13 cellular contexts compared by ENCODE assay signal in the genomic region with DNA sequence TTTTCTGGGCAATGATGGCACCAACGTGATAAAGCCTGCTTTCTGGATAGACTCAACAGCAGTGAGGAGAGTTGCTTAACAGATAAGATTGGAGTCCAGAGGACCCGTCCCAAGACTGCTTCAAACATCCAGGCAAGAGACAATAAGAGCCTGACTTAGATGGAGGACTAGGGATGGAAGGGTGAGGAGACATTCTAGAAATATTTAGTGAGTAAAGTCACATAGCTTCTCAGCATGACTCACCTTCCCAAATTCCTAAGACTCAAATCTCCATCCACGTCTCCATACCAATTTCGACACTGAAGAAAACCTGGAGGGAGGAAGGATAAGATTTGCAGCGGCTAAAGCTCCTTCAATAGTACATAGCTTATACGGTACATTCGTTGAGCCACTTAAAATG.
DNase-seq lines count a peak whose midpoint lies in the region; TF ChIP-seq lines count a peak whose summit lies in the region.
"Had no signal": no experiment of that assay in that cellular context is flagged by ENCODE, and none has a peak within 500 bp of the region (broad histone marks: within the 10 kb centered on the region; RNA-seq: fewer than 3 reads in every experiment).

No MANE protein-coding gene starts in this region.

- H3K9me3 ChIP-seq in muscle layer of duodenum (ENCODE audit: control insufficient read depth in 1 of 2, low read length in 2 of 2) (no peaks in the 10 kb centered on the region), left ventricle myocardium inferior (replicated peaks) (no peaks in the 10 kb centered on the region), SJCRH30 (replicated peaks) (no peaks in the 10 kb centered on the region)
- H3K9me3 ChIP-seq: adrenal gland, stomach had no signal

- H3K27ac ChIP-seq in muscle layer of duodenum (ENCODE audit: low read length): peak overlapping the region; percentile 13
- H3K27ac ChIP-seq in left ventricle myocardium inferior (replicated peaks): no peak overlapping the region
- H3K27ac ChIP-seq in SJCRH30: no peak overlapping the region
- H3K27ac ChIP-seq: KMS-11 had no signal

- peaks cover 15 to 23% of the 10 kb centered on the region in 2 donors for H3K4me1 ChIP-seq in muscle layer of duodenum (ENCODE audit: control insufficient read depth in 1 of 2, insufficient read depth in 2 of 2, low read length in 2 of 2)
- H3K4me1 ChIP-seq in left ventricle myocardium inferior: peaks cover 30% of the 10 kb centered on the region
- peaks cover 10% of the 10 kb centered on the region for H3K4me1 ChIP-seq in SJCRH30

- H3K4me3 ChIP-seq in AG10803 (ENCODE audit: low read length): no peak overlapping the region
- H3K4me3 ChIP-seq in muscle layer of duodenum (ENCODE audit: low read depth in 1 of 2, low read length in 2 of 2): no peak overlapping the region
- H3K4me3 ChIP-seq in left ventricle myocardium inferior: no peak overlapping the region
- no peak overlapping the region for H3K4me3 ChIP-seq in SJCRH30
- H3K4me3 ChIP-seq: adrenal gland, stomach had no signal

- no peaks in the 10 kb centered on the region for H3K36me3 Mint-ChIP-seq in dendritic cell treated with granulocyte-macrophage colony-stimulating factor and Interleukin-4, amounts not matched to agents 40 ng/mL and 50 ng/mL, for 4 days (ENCODE audit: low read depth)

- peak; percentile 98 for DNase-seq in AG10803 (ENCODE audit: low read depth)
- DNase-seq in NCI-H226: peak; percentile 91
- no peak for DNase-seq in left ventricle myocardium inferior
- no peak for DNase-seq in NCI-H1105 (lab: John Stamatoyannopoulos, UW)
- no peak for DNase-seq in foreskin melanocyte
- no peak for DNase-seq in SJCRH30
- DNase-seq: activated CD8-positive, alpha-beta T cell treated with anti-CD3 and anti-CD28 coated beads, Interleukin-2, amount 10 ng/mL, durations not matched to agents 7 days and 5 days; NCI-H446 treated with DMSO at 0.1 percent for 48 hours; stomach had no signal

- no peaks in the 10 kb centered on the region for H3K27me3 Mint-ChIP-seq in dendritic cell treated with granulocyte-macrophage colony-stimulating factor and Interleukin-4, amounts not matched to agents 40 ng/mL and 50 ng/mL, for 4 days

- intact Hi-C loops in dendritic cell treated with granulocyte-macrophage colony-stimulating factor and Interleukin-4, amounts not matched to agents 40 ng/mL and 50 ng/mL, for 4 days (cut with micrococcal nuclease): no loop called here
- intact Hi-C loops in left ventricle myocardium inferior (cut with micrococcal nuclease): no loop called here

- H3K4me3 Mint-ChIP-seq in dendritic cell treated with granulocyte-macrophage colony-stimulating factor and Interleukin-4, amounts not matched to agents 40 ng/mL and 50 ng/mL, for 4 days: no peak overlapping the region
- H3K4me3 Mint-ChIP-seq: activated CD8-positive, alpha-beta T cell treated with anti-CD3 and anti-CD28 coated beads, Interleukin-2, amount 10 ng/mL, durations not matched to agents 7 days and 5 days had no signal

- no peaks in the 10 kb centered on the region for H3K36me3 ChIP-seq in muscle layer of duodenum (ENCODE audit: control insufficient read depth in 1 of 2, insufficient read depth in 2 of 2, low read length in 2 of 2)
- no peaks in the 10 kb centered on the region for H3K36me3 ChIP-seq in left ventricle myocardium inferior
- no peaks in the 10 kb centered on the region for H3K36me3 ChIP-seq in SJCRH30
- H3K36me3 ChIP-seq: adrenal gland, stomach had no signal

- H3K27me3 ChIP-seq in muscle layer of duodenum (ENCODE audit: low read depth, low read length) (no peaks in the 10 kb centered on the region), left ventricle myocardium inferior (ENCODE audit: low read depth) (no peaks in the 10 kb centered on the region), SJCRH30 (no peaks in the 10 kb centered on the region)
- H3K27me3 ChIP-seq: adrenal gland, stomach had no signal

- peak overlapping the region; percentile 86 for H3K27ac Mint-ChIP-seq in dendritic cell treated with granulocyte-macrophage colony-stimulating factor and Interleukin-4, amounts not matched to agents 40 ng/mL and 50 ng/mL, for 4 days
- H3K27ac Mint-ChIP-seq: activated CD8-positive, alpha-beta T cell treated with anti-CD3 and anti-CD28 coated beads, Interleukin-2, amount 10 ng/mL, durations not matched to agents 7 days and 5 days had no signal

- peaks cover 95% of the 10 kb centered on the region for H3K4me1 Mint-ChIP-seq in dendritic cell treated with granulocyte-macrophage colony-stimulating factor and Interleukin-4, amounts not matched to agents 40 ng/mL and 50 ng/mL, for 4 days (ENCODE audit: low read depth)

- H3K9me3 Mint-ChIP-seq in dendritic cell treated with granulocyte-macrophage colony-stimulating factor and Interleukin-4, amounts not matched to agents 40 ng/mL and 50 ng/mL, for 4 days: no peaks in the 10 kb centered on the region

- TF ChIP-seq CTCF in AG10803 (conservative IDR thresholded peaks at IDR 0.05; ENCODE audit: low read length) (no peak), left ventricle myocardium inferior (IDR thresholded peaks at IDR 0.05; ENCODE audit: borderline replicate concordance) (no peak)

Comparison
In these comparisons a context has a peak if more than half of its experiments do, and no peak if none do; other contexts are left out.
1. DNase-seq: peak in AG10803 (single experiment) and NCI-H226 (single experiment); none in left ventricle myocardium inferior (single experiment), NCI-H1105 (single experiment), foreskin melanocyte (single experiment) and SJCRH30 (0 of 2).